8 cellular contexts compared by ENCODE assay signal in genomic region chr19:55487884-55488687, GRCh38. TPM values are rescaled to one million over a fixed set of nuclear protein-coding genes. Genes with fewer than 3 reads are reported as not detected.
DNase-seq lines count a peak whose midpoint lies in the region; ATAC-seq lines count a peak whose summit lies in the region.

Gene SSC5D (plus strand): TSS chr19:55488436. CDS start chr19:55488590, 154 bp downstream.

- no peak for DNase-seq in activated CD4-positive, alpha-beta T cell treated with anti-CD3 and anti-CD28 coated beads for 36 hours
- DNase-seq in activated CD4-positive, alpha-beta T cell treated with anti-CD3 and anti-CD28 coated beads, Interleukin-2, amount 50 U/mL, for 4 hours = no peak
- no peak for DNase-seq in activated naive CD8-positive, alpha-beta T cell treated with anti-CD3 and anti-CD28 coated beads, Interleukin-2, amount 10 ng/mL, durations not matched to agents 7 days and 5 days
- DNase-seq in iPS-NIHi11 (ENCODE audit: low spot score) = peak; percentile 69
- DNase-seq in substantia nigra (lab: John Stamatoyannopoulos, UW) = peak in 14 of 49 donors; percentile 6 to 52 (median 22)
- DNase-seq in NOMO-1 treated with dmso at 0.1 percent for 144 hours (lab: John Stamatoyannopoulos, UW; ENCODE audit: unreplicated experiment) = no peak

- H3K36me3 Mint-ChIP-seq in activated CD4-positive, alpha-beta T cell treated with anti-CD3 and anti-CD28 coated beads for 36 hours (ENCODE audit: low read depth) = no peaks in the 10 kb centered on the region
- H3K36me3 Mint-ChIP-seq in activated naive CD8-positive, alpha-beta T cell treated with anti-CD3 and anti-CD28 coated beads, Interleukin-2, amount 10 ng/mL, durations not matched to agents 7 days and 5 days = no peaks in the 10 kb centered on the region

- ATAC-seq in activated CD4-positive, alpha-beta T cell treated with anti-CD3 and anti-CD28 coated beads for 36 hours = no peak
- no peak for ATAC-seq in activated naive CD8-positive, alpha-beta T cell treated with anti-CD3 and anti-CD28 coated beads, Interleukin-2, amount 10 ng/mL, durations not matched to agents 7 days and 5 days (ENCODE audit: low read depth)
- ATAC-seq in HG02938 (IDR thresholded peaks at IDR 0.05; ENCODE audit: unreplicated experiment) (no peak), HG03175 (IDR thresholded peaks at IDR 0.05; ENCODE audit: unreplicated experiment) (no peak)

- H3K9me3 Mint-ChIP-seq in activated CD4-positive, alpha-beta T cell treated with anti-CD3 and anti-CD28 coated beads for 36 hours (ENCODE audit: low read depth) = no peaks in the 10 kb centered on the region
- H3K9me3 Mint-ChIP-seq in activated naive CD8-positive, alpha-beta T cell treated with anti-CD3 and anti-CD28 coated beads, Interleukin-2, amount 10 ng/mL, durations not matched to agents 7 days and 5 days = no peaks in the 10 kb centered on the region

- POLR2A ChIA-PET in activated CD4-positive, alpha-beta T cell treated with anti-CD3 and anti-CD28 coated beads for 36 hours (lab: Charles Lee) = no interaction called here
- POLR2A ChIA-PET in activated naive CD8-positive, alpha-beta T cell treated with anti-CD3 and anti-CD28 coated beads, Interleukin-2, amount 10 ng/mL, durations not matched to agents 7 days and 5 days (lab: Charles Lee) = interaction anchor here (1.8 kb wide), 1 partner anchor 12 kb away, joined by 10 read pairs; the partner anchor contains the start of gene ZNF628

- H3K4me1 Mint-ChIP-seq in activated CD4-positive, alpha-beta T cell treated with anti-CD3 and anti-CD28 coated beads for 36 hours = peaks cover 18% of the 10 kb centered on the region
- peaks cover 4% of the 10 kb centered on the region for H3K4me1 Mint-ChIP-seq in activated naive CD8-positive, alpha-beta T cell treated with anti-CD3 and anti-CD28 coated beads, Interleukin-2, amount 10 ng/mL, durations not matched to agents 7 days and 5 days

- H3K27ac ChIP-seq in substantia nigra (ENCODE audit: low read depth, low read length, poor library complexity, severe bottlenecking) = peak within 1 kb of the TSS; percentile 38

- H3K4me3 Mint-ChIP-seq in activated CD4-positive, alpha-beta T cell treated with anti-CD3 and anti-CD28 coated beads for 36 hours = peak within 1 kb of the TSS; percentile 21
- H3K4me3 Mint-ChIP-seq in activated naive CD8-positive, alpha-beta T cell treated with anti-CD3 and anti-CD28 coated beads, Interleukin-2, amount 10 ng/mL, durations not matched to agents 7 days and 5 days = no peak within 1 kb of the TSS

- CTCF ChIA-PET in activated CD4-positive, alpha-beta T cell treated with anti-CD3 and anti-CD28 coated beads for 36 hours (lab: Charles Lee) = interaction anchor here (1.1 to 1.2 kb wide), 3 partner anchors 16 to 27 kb away, joined by 3 read pairs; partner anchors contain the start of gene ISOC2

- H3K27ac Mint-ChIP-seq in activated CD4-positive, alpha-beta T cell treated with anti-CD3 and anti-CD28 coated beads for 36 hours = peak within 1 kb of the TSS; percentile 76
- H3K27ac Mint-ChIP-seq in activated naive CD8-positive, alpha-beta T cell treated with anti-CD3 and anti-CD28 coated beads, Interleukin-2, amount 10 ng/mL, durations not matched to agents 7 days and 5 days = peak within 1 kb of the TSS; percentile 30

- intact Hi-C loops in activated CD4-positive, alpha-beta T cell treated with anti-CD3 and anti-CD28 coated beads for 36 hours (cut with DNase I, micrococcal nuclease) = no loop called here

- peaks cover 2% of the 10 kb centered on the region for H3K27me3 Mint-ChIP-seq in activated CD4-positive, alpha-beta T cell treated with anti-CD3 and anti-CD28 coated beads for 36 hours
- H3K27me3 Mint-ChIP-seq in activated naive CD8-positive, alpha-beta T cell treated with anti-CD3 and anti-CD28 coated beads, Interleukin-2, amount 10 ng/mL, durations not matched to agents 7 days and 5 days = peaks cover 6% of the 10 kb centered on the region

RNA-seq across cellular contexts. Expression of gene SSC5D, which starts in this region (rescaled TPM):
- total RNA-seq in activated CD4-positive, alpha-beta T cell treated with anti-CD3 and anti-CD28 coated beads for 36 hours = under 1 TPM; 0.32 to 0.34 TPM
- total RNA-seq in activated naive CD8-positive, alpha-beta T cell treated with anti-CD3 and anti-CD28 coated beads, Interleukin-2, amount 10 ng/mL, durations not matched to agents 7 days and 5 days = 1 to 10 TPM in 1 of 2 experiments, under 1 TPM in 1; 0.86 to 1.1 TPM
